26 cellular contexts compared by ENCODE assay signal in the genomic region with DNA sequence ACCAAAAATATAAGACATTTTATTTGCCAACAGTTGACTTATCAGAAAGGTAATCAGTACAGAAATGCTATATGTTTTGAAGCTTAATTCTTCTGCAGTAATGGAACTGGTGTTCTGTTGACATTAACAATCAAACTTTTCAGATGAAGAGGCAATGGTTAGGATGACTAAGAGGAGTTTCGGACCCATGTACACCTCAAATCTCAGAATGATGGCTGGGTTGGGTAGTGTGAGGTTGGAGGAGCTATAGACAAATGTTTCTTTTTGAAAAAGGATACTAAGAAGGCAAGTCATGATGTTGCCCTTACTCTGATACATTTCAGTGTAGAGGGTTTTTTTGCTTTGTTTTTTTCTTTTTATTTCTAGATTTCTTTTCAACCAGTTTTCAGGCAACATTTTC.
"Had no signal": no experiment of that assay in that cellular context is flagged by ENCODE, and none has a peak within 500 bp of the region (broad histone marks: within the 10 kb centered on the region; RNA-seq: fewer than 3 reads in every experiment).

No MANE protein-coding gene starts in this region.

- DNase-seq: activated CD4-positive, alpha-beta T cell treated with anti-CD3 and anti-CD28 coated beads for 4 hours; activated gamma-delta T cell; activated naive CD8-positive, alpha-beta T cell treated with anti-CD3 and anti-CD28 coated beads, Interleukin-2, amount 10 ng/mL, durations not matched to agents 7 days and 5 days; amygdala; cerebellar nuclear complex; esophagus squamous epithelium; gastrocnemius medialis; hippocampal formation; kidney glomerular epithelial cell; left lung; naive thymus-derived CD8-positive, alpha-beta T cell; posterior cingulate gyrus; right lobe of liver; stimulated activated CD4-positive, alpha-beta T cell treated with anti-CD3 and anti-CD28 coated beads, Interleukin-1b, Interleukin-23, amount 100 ng/mL, for 48 hours; T-cell; testis; trophoblast cell; uterus; WERI-Rb-1 had no signal

- H3K4me1 Mint-ChIP-seq: mesothelial cell of epicardium; naive thymus-derived CD8-positive, alpha-beta T cell; neural progenitor cell; T-cell had no signal

- ATAC-seq: gastrocnemius medialis; left lung; naive thymus-derived CD8-positive, alpha-beta T cell; right lobe of liver; T-cell had no signal

- H2AFZ ChIP-seq: neural progenitor cell had no signal

- H3K4me3 ChIP-seq: coronary artery, esophagus squamous epithelium, gastrocnemius medialis, left lung, lung, neural progenitor cell, right lobe of liver, skin epidermis, testis, uterus had no signal

- H3K27me3 Mint-ChIP-seq: activated naive CD8-positive, alpha-beta T cell treated with anti-CD3 and anti-CD28 coated beads, Interleukin-2, amount 10 ng/mL, durations not matched to agents 7 days and 5 days; naive thymus-derived CD8-positive, alpha-beta T cell; T-cell had no signal

- H3K9ac ChIP-seq: neural progenitor cell had no signal

- H3K4me3 Mint-ChIP-seq: activated naive CD8-positive, alpha-beta T cell treated with anti-CD3 and anti-CD28 coated beads, Interleukin-2, amount 10 ng/mL, durations not matched to agents 7 days and 5 days; mesothelial cell of epicardium; naive thymus-derived CD8-positive, alpha-beta T cell; neural progenitor cell; T-cell had no signal

- H3K9me3 Mint-ChIP-seq: activated naive CD8-positive, alpha-beta T cell treated with anti-CD3 and anti-CD28 coated beads, Interleukin-2, amount 10 ng/mL, durations not matched to agents 7 days and 5 days; mesothelial cell of epicardium; naive thymus-derived CD8-positive, alpha-beta T cell; neural progenitor cell; T-cell had no signal

- H3K4me1 ChIP-seq: esophagus squamous epithelium, gastrocnemius medialis, left lung, neural progenitor cell, right lobe of liver, testis, uterus had no signal

- H3K9me3 ChIP-seq: esophagus squamous epithelium, gastrocnemius medialis, left lung, right lobe of liver, testis, uterus had no signal

- H3K4me2 ChIP-seq: neural progenitor cell had no signal

- H3K27ac ChIP-seq: coronary artery, esophagus squamous epithelium, gastrocnemius medialis, left lung, neural progenitor cell, right lobe of liver, skin epidermis, testis, uterus, WERI-Rb-1 had no signal

- H3K27ac Mint-ChIP-seq: activated naive CD8-positive, alpha-beta T cell treated with anti-CD3 and anti-CD28 coated beads, Interleukin-2, amount 10 ng/mL, durations not matched to agents 7 days and 5 days; mesothelial cell of epicardium; neural progenitor cell; T-cell had no signal

- FAIRE-seq: bronchial epithelial cell, TTC549 had no signal

- H3K36me3 ChIP-seq: gastrocnemius medialis, right lobe of liver, uterus had no signal

- H3K27me3 ChIP-seq: esophagus squamous epithelium, gastrocnemius medialis, left lung, neural progenitor cell, right lobe of liver, testis, uterus had no signal
